ENCODE assay signal across 17 cellular contexts in genomic region chr4:110532901-110533589, GRCh38. TPM values are rescaled to one million over a fixed set of nuclear protein-coding genes. Genes with fewer than 3 reads are reported as not detected.
DNase-seq lines count a peak whose midpoint lies in the region; ATAC-seq, FAIRE-seq and TF ChIP-seq lines count a peak whose summit lies in the region.
"Had no signal": no experiment of that assay in that cellular context is flagged by ENCODE, and none has a peak within 500 bp of the region (broad histone marks: within the 10 kb centered on the region; RNA-seq: fewer than 3 reads in every experiment).

No MANE protein-coding gene starts in this region.

- H3K9me3 ChIP-seq in SU-DHL-6 (ENCODE audit: insufficient read depth, low read length) = no peaks in the 10 kb centered on the region
- no peaks in the 10 kb centered on the region for H3K9me3 ChIP-seq in keratinocyte (ENCODE audit: control insufficient read depth, low read depth, low read length)

- H3K27me3 ChIP-seq in SU-DHL-6 (ENCODE audit: low read length) (no peaks in the 10 kb centered on the region), keratinocyte (ENCODE audit: control insufficient read depth, extremely low read depth, insufficient read depth, low read length) (no peaks in the 10 kb centered on the region)

- DNase-seq in HCEC 1CT (peak; percentile 15), keratinocyte (ENCODE audit: low read depth, low spot score) (no peak), posterior vena cava (ENCODE audit: low spot score) (no peak), mesenteric fat pad (ENCODE audit: low spot score) (no peak), Kasumi-1 (lab: John Stamatoyannopoulos, UW) (no peak)
- DNase-seq: activated CD4-positive, alpha-beta T cell treated with anti-CD3 and anti-CD28 coated beads for 36 hours; CD8-positive, alpha-beta T cell; central memory CD4-positive, alpha-beta T cell; GDM1; heart right ventricle; naive thymus-derived CD4-positive, alpha-beta T cell; NCI-H1694 treated with DMSO at 0.1 percent for 48 hours; retina; stimulated activated CD4-positive, alpha-beta T cell treated with anti-CD3 and anti-CD28 coated beads, Interleukin-1b, Interleukin-23, amount 100 ng/mL, for 48 hours had no signal

- H3K36me3 ChIP-seq in SU-DHL-6 (ENCODE audit: low read length) (no peaks in the 10 kb centered on the region), keratinocyte (ENCODE audit: control insufficient read depth in 2 of 2, extremely low read depth in 1 of 2, insufficient read depth in 2 of 2, low read length in 2 of 2) (no peaks in the 10 kb centered on the region)
- H3K36me3 ChIP-seq: heart right ventricle had no signal

- H3K4me3 ChIP-seq in SU-DHL-6 (ENCODE audit: insufficient read depth, low read length, poor library complexity, severe bottlenecking) = no peak overlapping the region
- H3K4me3 ChIP-seq in keratinocyte (ENCODE audit: control insufficient read depth in 2 of 3, extremely low read depth in 1 of 3, insufficient read depth in 2 of 3, low read depth in 1 of 3, low read length in 3 of 3) = no peak overlapping the region
- H3K4me3 ChIP-seq: heart right ventricle had no signal

- H3K9me1 ChIP-seq in keratinocyte (ENCODE audit: control insufficient read depth, extremely low read depth, insufficient read depth, low read length) = no peaks in the 10 kb centered on the region

- H3K4me2 ChIP-seq in SU-DHL-6 (ENCODE audit: low read depth, low read length, poor library complexity, severe bottlenecking) (peak overlapping the region; percentile 47), keratinocyte (ENCODE audit: control insufficient read depth, extremely low read depth, insufficient read depth, low read depth, low read length) (no peak overlapping the region)

- H4K20me1 ChIP-seq in SU-DHL-6 (ENCODE audit: low read depth, low read length) (no peaks in the 10 kb centered on the region), keratinocyte (ENCODE audit: control insufficient read depth, extremely low read depth, insufficient read depth, low read length) (no peaks in the 10 kb centered on the region)

- peaks cover 2% of the 10 kb centered on the region for H3K4me1 ChIP-seq in keratinocyte (ENCODE audit: control insufficient read depth, extremely low read depth, insufficient read depth, low read length)
- H3K4me1 ChIP-seq: heart right ventricle had no signal

- ATAC-seq in GM19395 (IDR thresholded peaks at IDR 0.05; ENCODE audit: unreplicated experiment) = no peak
- ATAC-seq: activated CD4-positive, alpha-beta T cell treated with anti-CD3 and anti-CD28 coated beads for 36 hours; CD8-positive, alpha-beta T cell; naive thymus-derived CD4-positive, alpha-beta T cell had no signal

- H3K79me2 ChIP-seq in SU-DHL-6 (ENCODE audit: insufficient read depth, low read length) = no peaks in the 10 kb centered on the region
- no peaks in the 10 kb centered on the region for H3K79me2 ChIP-seq in keratinocyte (ENCODE audit: control insufficient read depth, insufficient read depth, low read length)

- H3K27ac ChIP-seq in SU-DHL-6 (ENCODE audit: low read depth, low read length) (no peak overlapping the region), keratinocyte (ENCODE audit: control insufficient read depth, insufficient read depth, low read length) (no peak overlapping the region)
- H3K27ac ChIP-seq: heart right ventricle had no signal

- TF ChIP-seq CTCF in SU-DHL-6 (IDR thresholded peaks at IDR 0.05; ENCODE audit: insufficient read depth, low read length, poor library complexity, severe bottlenecking) (no peak), keratinocyte (optimal IDR thresholded peaks at IDR 0.05 in 1 of 3, IDR thresholded peaks at IDR 0.05 in 1 of 3, conservative IDR thresholded peaks at IDR 0.05 in 1 of 3; ENCODE audit: extremely low read depth in 1 of 3, insufficient read depth in 2 of 3, low read length in 3 of 3) (no peak)

- no peak for FAIRE-seq in keratinocyte (lab: Jason Lieb, UNC)
- FAIRE-seq: GM18507 had no signal

- peak overlapping the region; percentile 48 for H2AFZ ChIP-seq in SU-DHL-6 (ENCODE audit: low read depth, low read length, severe bottlenecking)
- H2AFZ ChIP-seq in keratinocyte (ENCODE audit: control insufficient read depth, low read length) = peak overlapping the region; percentile 88

- H3F3A ChIP-seq in SU-DHL-6 (ENCODE audit: insufficient read depth) = no peaks in the 10 kb centered on the region

- dilution Hi-C loops in keratinocyte (cut with MboI; ENCODE audit: extremely low pct_ligation_motif_present, low sequenced_read_pairs) = no loop called here

- H3K9me2 ChIP-seq in SU-DHL-6 (replicated peaks; ENCODE audit: insufficient read depth, low read length) = no peaks in the 10 kb centered on the region

- H3K9ac ChIP-seq in SU-DHL-6 (ENCODE audit: low read length) (no peak overlapping the region), keratinocyte (ENCODE audit: control insufficient read depth, extremely low read depth, insufficient read depth, low read length) (no peak overlapping the region)

- intact Hi-C loops in posterior vena cava (cut with DNase I) = no loop called here

RNA-seq across cellular contexts. Expression of gene ENPEP, which starts 57.1 kb away (rescaled TPM):
- not detected in 3 replicates for polyA plus RNA-seq in keratinocyte
- polyA plus RNA-seq in keratinocyte (2011; ENCODE audit: low read depth) = not detected
- not detected in 2 replicates for polyA plus RNA-seq in keratinocyte (2011; cell fraction: cytosol; rRNA removed)
- polyA plus RNA-seq in keratinocyte (2011; cell fraction: nucleus; rRNA removed) = not detected in 2 replicates
- polyA plus RNA-seq in keratinocyte (2012; ENCODE audit: low replicate concordance) = not detected in 2 replicates
- not detected in 3 replicates for polyA minus RNA-seq in keratinocyte
- not detected for polyA minus RNA-seq in keratinocyte (2011; cell fraction: cytosol; rRNA and poly(A)+ RNA removed)
- polyA minus RNA-seq in keratinocyte (2011; cell fraction: nucleus; rRNA and poly(A)+ RNA removed) = not detected in 2 replicates
- total RNA-seq in posterior vena cava (1 to 10 TPM; 3.1 to 5.7 TPM), mesenteric fat pad (13.9 TPM)
- total RNA-seq: activated CD4-positive, alpha-beta T cell treated with anti-CD3 and anti-CD28 coated beads for 36 hours; CD8-positive, alpha-beta T cell had no signal
- polyA plus RNA-seq: naive thymus-derived CD4-positive, alpha-beta T cell had no signal
